ENCODE assay signal across 10 cellular contexts in genomic region chr2:60966465-60967405, GRCh38. TPM values are rescaled to one million over a fixed set of nuclear protein-coding genes. Genes with fewer than 3 reads are reported as not detected.
DNase-seq lines count a peak whose midpoint lies in the region; ATAC-seq lines count a peak whose summit lies in the region.
"Had no signal": no experiment of that assay in that cellular context is flagged by ENCODE, and none has a peak within 500 bp of the region (broad histone marks: within the 10 kb centered on the region; RNA-seq: fewer than 3 reads in every experiment).

No MANE protein-coding gene starts in this region.

- no peaks in the 10 kb centered on the region for H3K36me3 Mint-ChIP-seq in activated naive CD4-positive, alpha-beta T cell treated with anti-CD3 and anti-CD28 coated beads for 36 hours (ENCODE audit: low read depth)
- peaks cover 7% of the 10 kb centered on the region for H3K36me3 Mint-ChIP-seq in stimulated activated memory B cell treated with anti-CD40 and anti-IgM and Interleukin-4, amounts not matched to agents 10 μg/mL and 1 μg/mL and 100 μg/mL, for 72 hours

- DNase-seq in activated naive CD4-positive, alpha-beta T cell treated with anti-CD3 and anti-CD28 coated beads for 36 hours: no peak
- no peak for DNase-seq in activated naive CD4-positive, alpha-beta T cell (lab: John Stamatoyannopoulos, UW)
- DNase-seq in SIG-M5 (lab: John Stamatoyannopoulos, UW) (no peak), NCI-H748 treated with DMSO at 0.1 percent for 48 hours (lab: John Stamatoyannopoulos, UW) (no peak), NCI-H187 treated with DMSO at 0.1 percent for 48 hours (lab: John Stamatoyannopoulos, UW) (no peak)
- DNase-seq: BE2C, PC-3 had no signal

- CTCF ChIA-PET in activated naive CD4-positive, alpha-beta T cell treated with anti-CD3 and anti-CD28 coated beads for 36 hours (lab: Charles Lee): interaction anchor here (0.7 to 1.1 kb wide), 4 partner anchors 21 to 94 kb away, joined by 3 to 4 read pairs (median 4); no protein-coding TSS in a partner anchor

- peaks cover 62% of the 10 kb centered on the region for H3K4me1 Mint-ChIP-seq in activated naive CD4-positive, alpha-beta T cell treated with anti-CD3 and anti-CD28 coated beads for 36 hours (ENCODE audit: low read depth)
- peaks cover 49% of the 10 kb centered on the region for H3K4me1 Mint-ChIP-seq in stimulated activated memory B cell treated with anti-CD40 and anti-IgM and Interleukin-4, amounts not matched to agents 10 μg/mL and 1 μg/mL and 100 μg/mL, for 72 hours

- H3K9me3 Mint-ChIP-seq in activated naive CD4-positive, alpha-beta T cell treated with anti-CD3 and anti-CD28 coated beads for 36 hours: no peaks in the 10 kb centered on the region
- no peaks in the 10 kb centered on the region for H3K9me3 Mint-ChIP-seq in stimulated activated memory B cell treated with anti-CD40 and anti-IgM and Interleukin-4, amounts not matched to agents 10 μg/mL and 1 μg/mL and 100 μg/mL, for 72 hours

- intact Hi-C loops in activated naive CD4-positive, alpha-beta T cell treated with anti-CD3 and anti-CD28 coated beads for 36 hours (cut with micrococcal nuclease): loop anchor here (1.0 kb wide), 1 partner anchor 94 kb away; no protein-coding TSS in a partner anchor

- ATAC-seq in GM21786 (IDR thresholded peaks at IDR 0.05; ENCODE audit: unreplicated experiment) (peak; percentile 69), HG03565 (IDR thresholded peaks at IDR 0.05; ENCODE audit: unreplicated experiment) (peak; percentile 44)
- peak; percentile 55 for ATAC-seq in stimulated activated memory B cell treated with anti-CD40 and anti-IgM and Interleukin-4, amounts not matched to agents 10 μg/mL and 1 μg/mL and 100 μg/mL, for 72 hours
- ATAC-seq: PC-3 had no signal

- peak overlapping the region; percentile 11 for H3K4me3 Mint-ChIP-seq in activated naive CD4-positive, alpha-beta T cell treated with anti-CD3 and anti-CD28 coated beads for 36 hours
- peak overlapping the region; percentile 53 for H3K4me3 Mint-ChIP-seq in stimulated activated memory B cell treated with anti-CD40 and anti-IgM and Interleukin-4, amounts not matched to agents 10 μg/mL and 1 μg/mL and 100 μg/mL, for 72 hours

- H3K27me3 Mint-ChIP-seq in activated naive CD4-positive, alpha-beta T cell treated with anti-CD3 and anti-CD28 coated beads for 36 hours (ENCODE audit: low read depth): no peaks in the 10 kb centered on the region
- no peaks in the 10 kb centered on the region for H3K27me3 Mint-ChIP-seq in stimulated activated memory B cell treated with anti-CD40 and anti-IgM and Interleukin-4, amounts not matched to agents 10 μg/mL and 1 μg/mL and 100 μg/mL, for 72 hours

- H3K27ac Mint-ChIP-seq in activated naive CD4-positive, alpha-beta T cell treated with anti-CD3 and anti-CD28 coated beads for 36 hours: peak overlapping the region; percentile 62
- H3K27ac Mint-ChIP-seq in stimulated activated memory B cell treated with anti-CD40 and anti-IgM and Interleukin-4, amounts not matched to agents 10 μg/mL and 1 μg/mL and 100 μg/mL, for 72 hours: peak overlapping the region; percentile 57

RNA-seq across cellular contexts. Expression of gene PEX13, which starts 50.8 kb away (rescaled TPM):
- total RNA-seq in activated naive CD4-positive, alpha-beta T cell treated with anti-CD3 and anti-CD28 coated beads for 36 hours: 10 to 100 TPM; 16.0 to 17.1 TPM

RNA-seq across cellular contexts. Expression of gene PUS10, which starts 51.3 kb away (rescaled TPM):
- total RNA-seq in activated naive CD4-positive, alpha-beta T cell treated with anti-CD3 and anti-CD28 coated beads for 36 hours: 1 to 10 TPM; 6.0 to 6.5 TPM
